In genomic region chr6:129203190-129203900, GRCh38 we compare ENCODE assay signal across 16 cellular contexts.
"Had no signal": no experiment of that assay in that cellular context is flagged by ENCODE, and none has a peak within 500 bp of the region (broad histone marks: within the 10 kb centered on the region; RNA-seq: fewer than 3 reads in every experiment).

No MANE protein-coding gene starts in this region.

- H3K36me3 Mint-ChIP-seq: activated naive CD8-positive, alpha-beta T cell; stimulated activated memory B cell treated with anti-CD40 and anti-IgM and Interleukin-4, amounts not matched to agents 10 μg/mL and 1 μg/mL and 100 μg/mL, for 72 hours had no signal

- H3K9me3 Mint-ChIP-seq: activated T-cell treated with anti-CD3 and anti-CD28 coated beads, Interleukin-2, amount 50 U/mL, for 4 hours; neural crest cell; stimulated activated memory B cell treated with anti-CD40 and anti-IgM and Interleukin-4, amounts not matched to agents 10 μg/mL and 1 μg/mL and 100 μg/mL, for 72 hours had no signal

- H3K36me3 ChIP-seq: esophagus squamous epithelium, tibial artery, vagina had no signal

- DNase-seq: activated CD4-positive, alpha-beta T cell treated with anti-CD3 and anti-CD28 coated beads, Interleukin-2, amount 50 U/mL, for 4 hours; activated gamma-delta T cell; activated T-cell treated with anti-CD3 and anti-CD28 coated beads, Interleukin-2, amount 50 U/mL, for 4 hours; anterior cingulate cortex; esophagus squamous epithelium; heart right ventricle; kidney; retina; small intestine; tibial artery had no signal

- H3K27me3 Mint-ChIP-seq: stimulated activated memory B cell treated with anti-CD40 and anti-IgM and Interleukin-4, amounts not matched to agents 10 μg/mL and 1 μg/mL and 100 μg/mL, for 72 hours had no signal

- H3K27ac Mint-ChIP-seq: activated naive CD8-positive, alpha-beta T cell; stimulated activated memory B cell treated with anti-CD40 and anti-IgM and Interleukin-4, amounts not matched to agents 10 μg/mL and 1 μg/mL and 100 μg/mL, for 72 hours had no signal

- FAIRE-seq: frontal cortex, kidney, small intestine had no signal

- H3K4me3 ChIP-seq: esophagus squamous epithelium, heart right ventricle, tibial artery, vagina had no signal

- H3K27ac ChIP-seq: esophagus squamous epithelium, heart right ventricle, tibial artery, vagina had no signal

- H3K9me3 ChIP-seq: esophagus squamous epithelium, heart right ventricle, tibial artery, vagina had no signal

- H3K4me1 ChIP-seq: esophagus squamous epithelium, tibial artery, vagina had no signal

- H3K27me3 ChIP-seq: esophagus squamous epithelium, heart right ventricle, tibial artery, vagina had no signal

- ATAC-seq: activated CD4-positive, CD25-positive, alpha-beta regulatory T cell treated with anti-CD3 and anti-CD28 coated beads, Interleukin-2, amount 50 U/mL, for 24 hours; activated T-cell treated with anti-CD3 and anti-CD28 coated beads, Interleukin-2, amount 50 U/mL, for 4 hours; stimulated activated memory B cell treated with anti-CD40 and anti-IgM and Interleukin-4, amounts not matched to agents 10 μg/mL and 1 μg/mL and 100 μg/mL, for 72 hours had no signal

- H3K4me3 Mint-ChIP-seq: activated naive CD8-positive, alpha-beta T cell; activated T-cell treated with anti-CD3 and anti-CD28 coated beads, Interleukin-2, amount 50 U/mL, for 4 hours; neural crest cell; stimulated activated memory B cell treated with anti-CD40 and anti-IgM and Interleukin-4, amounts not matched to agents 10 μg/mL and 1 μg/mL and 100 μg/mL, for 72 hours had no signal
